In the genomic region with DNA sequence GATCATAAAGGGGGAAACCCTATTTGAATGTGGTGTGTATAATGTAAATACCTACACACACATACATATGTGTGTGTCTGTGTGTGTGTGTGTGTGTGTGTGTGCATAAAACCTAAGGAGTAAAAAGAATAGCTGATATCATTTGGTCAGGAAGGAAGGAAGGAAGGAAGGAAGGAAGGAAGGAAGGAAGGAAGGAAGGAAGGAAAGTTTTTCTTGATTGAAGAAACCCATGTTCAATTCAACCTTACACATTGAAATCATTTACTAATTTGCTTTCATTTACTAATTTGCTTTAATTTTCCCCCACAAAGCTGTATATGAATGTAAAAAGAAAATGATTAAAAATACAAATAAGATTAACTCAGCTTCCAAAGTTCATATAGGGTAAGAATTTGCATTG, we compare ENCODE assay signal across 24 cellular contexts.
"Had no signal": no experiment of that assay in that cellular context is flagged by ENCODE, and none has a peak within 500 bp of the region (broad histone marks: within the 10 kb centered on the region; RNA-seq: fewer than 3 reads in every experiment).

No MANE protein-coding gene starts in this region.

- H3K9me3 ChIP-seq: colonic mucosa, esophagus muscularis mucosa, esophagus squamous epithelium, gastrocnemius medialis, gastroesophageal sphincter, heart left ventricle, heart right ventricle had no signal

- H3K4me3 ChIP-seq: colonic mucosa, coronary artery, dorsolateral prefrontal cortex, esophagus muscularis mucosa, esophagus squamous epithelium, gastrocnemius medialis, gastroesophageal sphincter, heart left ventricle, heart right ventricle, hepatocyte had no signal

- DNase-seq: colonic mucosa; cortex of kidney; dermis blood vessel endothelial cell; dorsolateral prefrontal cortex; effector CD4-positive, alpha-beta T cell; effector CD8-positive, alpha-beta T cell; effector memory CD4-positive, alpha-beta T cell; effector memory CD8-positive, alpha-beta T cell; endodermal cell; erythroblast; esophagus squamous epithelium; foreskin fibroblast; foreskin keratinocyte; foreskin melanocyte; gastrocnemius medialis; glutamatergic neuron; head of caudate nucleus; heart left ventricle; heart right ventricle had no signal

- H3K27ac ChIP-seq: colonic mucosa, coronary artery, dorsolateral prefrontal cortex, epithelial cell of prostate, esophagus muscularis mucosa, esophagus squamous epithelium, foreskin keratinocyte, gastrocnemius medialis, gastroesophageal sphincter, heart left ventricle, heart right ventricle, hepatocyte had no signal

- H3K36me3 ChIP-seq: colonic mucosa, esophagus muscularis mucosa, esophagus squamous epithelium, gastrocnemius medialis, gastroesophageal sphincter, heart left ventricle, heart right ventricle had no signal

- H3K27me3 ChIP-seq: colonic mucosa, dorsolateral prefrontal cortex, esophagus muscularis mucosa, esophagus squamous epithelium, foreskin keratinocyte, gastrocnemius medialis, gastroesophageal sphincter, heart left ventricle, heart right ventricle, hepatocyte had no signal

- H3K4me1 ChIP-seq: colonic mucosa, esophagus muscularis mucosa, esophagus squamous epithelium, foreskin keratinocyte, gastrocnemius medialis, gastroesophageal sphincter, heart left ventricle, heart right ventricle had no signal
